In genomic region chr6:140846518-140847277, GRCh38 we compare ENCODE assay signal across 18 cellular contexts.
DNase-seq lines count a peak whose midpoint lies in the region; ATAC-seq and TF ChIP-seq lines count a peak whose summit lies in the region.
"Had no signal": no experiment of that assay in that cellular context is flagged by ENCODE, and none has a peak within 500 bp of the region (broad histone marks: within the 10 kb centered on the region; RNA-seq: fewer than 3 reads in every experiment).

No MANE protein-coding gene starts in this region.

- intact Hi-C loops in psoas muscle (cut with DNase I): no loop called here

- WGBS in SK-N-SH (ENCODE audit: low lambda C conversion rate): 28% methylated on average over 3 of the region's 3 CpGs
- 80 to 89% (median 83%) methylated on average over 3 of the region's 3 CpGs for whole genome bisulfite sequencing in psoas muscle, 3 donors

- peaks cover 12% of the 10 kb centered on the region for H3K9me3 Mint-ChIP-seq in osteocyte (ENCODE audit: unreplicated experiment)
- no peaks in the 10 kb centered on the region for H3K9me3 Mint-ChIP-seq in T-cell
- H3K9me3 Mint-ChIP-seq: activated CD4-positive, alpha-beta memory T cell treated with anti-CD3 and anti-CD28 coated beads for 36 hours; activated T-cell treated with anti-CD3 and anti-CD28 coated beads, Interleukin-2, amount 50 U/mL, for 72 hours; nephron progenitor cell had no signal

- H3K4me2 ChIP-seq in SK-N-SH: peak overlapping the region; percentile 22; the same call in 1 of the 2 replicates
- H3K4me2 ChIP-seq: BLaER1 treated with 17β-estradiol and CSF1 and Interleukin-3, amounts not matched to agents 10 nM and 100 nM had no signal

- CTCF ChIA-PET in SK-N-SH (lab: Yijun Ruan, JAX): no interaction called here
- CTCF ChIA-PET in T-cell (lab: Charles Lee): no interaction called here

- H3K4me3 ChIP-seq in SK-N-SH (ENCODE audit: low read depth in 2 of 2, low read length in 1 of 2): no peak overlapping the region
- H3K4me3 ChIP-seq in fibroblast of mammary gland (ENCODE audit: control insufficient read depth, low read depth, low read length): no peak overlapping the region
- H3K4me3 ChIP-seq in psoas muscle: no peak overlapping the region
- H3K4me3 ChIP-seq: BLaER1 treated with 17β-estradiol and CSF1 and Interleukin-3, amounts not matched to agents 10 nM and 100 nM; colonic mucosa; esophagus squamous epithelium; lung had no signal

- peaks cover 6% of the 10 kb centered on the region for H3K36me3 Mint-ChIP-seq in osteocyte (ENCODE audit: unreplicated experiment)
- no peaks in the 10 kb centered on the region for H3K36me3 Mint-ChIP-seq in T-cell
- H3K36me3 Mint-ChIP-seq: activated CD4-positive, alpha-beta memory T cell treated with anti-CD3 and anti-CD28 coated beads for 36 hours had no signal

- peak overlapping the region; percentile 43; the same call in 1 of the 2 replicates for H2AFZ ChIP-seq in SK-N-SH (ENCODE audit: low read depth)

- peak in 1 of 2 experiments; percentile 88; a peak in 2 of 4 replicates for TF ChIP-seq EP300 in SK-N-SH (IDR thresholded peaks at IDR 0.05; ENCODE audit: borderline replicate concordance in 1 of 2, low read depth in 1 of 2, low read length in 1 of 2)

- no peaks in the 10 kb centered on the region for H4K20me1 ChIP-seq in SK-N-SH (ENCODE audit: insufficient read depth)
- H4K20me1 ChIP-seq: BLaER1 treated with 17β-estradiol and CSF1 and Interleukin-3, amounts not matched to agents 10 nM and 100 nM had no signal

- H3K9me3 ChIP-seq in SK-N-SH (no peaks in the 10 kb centered on the region), psoas muscle (no peaks in the 10 kb centered on the region)
- H3K9me3 ChIP-seq: BLaER1 treated with 17β-estradiol and CSF1 and Interleukin-3, amounts not matched to agents 10 nM and 100 nM; colonic mucosa; esophagus squamous epithelium had no signal

- TF ChIP-seq CTCF in SK-N-SH (IDR thresholded peaks at IDR 0.05) (no peak), fibroblast of mammary gland (conservative IDR thresholded peaks at IDR 0.05; ENCODE audit: control insufficient read depth, insufficient read depth, low read depth, low read length) (no peak), osteocyte (IDR thresholded peaks at IDR 0.05) (no peak), psoas muscle (IDR thresholded peaks at IDR 0.05) (no peak)

- H3K4me3 Mint-ChIP-seq in osteocyte (ENCODE audit: unreplicated experiment): no peak overlapping the region
- H3K4me3 Mint-ChIP-seq in T-cell: no peak overlapping the region
- H3K4me3 Mint-ChIP-seq: activated CD4-positive, alpha-beta memory T cell treated with anti-CD3 and anti-CD28 coated beads for 36 hours; activated T-cell treated with anti-CD3 and anti-CD28 coated beads, Interleukin-2, amount 50 U/mL, for 72 hours; nephron progenitor cell had no signal

- H3K27ac Mint-ChIP-seq in osteocyte (ENCODE audit: unreplicated experiment) (peak overlapping the region; percentile 81), T-cell (no peak overlapping the region)
- H3K27ac Mint-ChIP-seq: activated CD4-positive, alpha-beta memory T cell treated with anti-CD3 and anti-CD28 coated beads for 36 hours; activated T-cell treated with anti-CD3 and anti-CD28 coated beads, Interleukin-2, amount 50 U/mL, for 72 hours; nephron progenitor cell had no signal

- H3K9ac ChIP-seq in SK-N-SH: no peak overlapping the region
- H3K9ac ChIP-seq: BLaER1 treated with 17β-estradiol and CSF1 and Interleukin-3, amounts not matched to agents 10 nM and 100 nM had no signal

- peaks cover 57% of the 10 kb centered on the region for H3F3A ChIP-seq in SK-N-SH (replicated peaks; ENCODE audit: insufficient read depth)

- POLR2A ChIA-PET in SK-N-SH (lab: Yijun Ruan, JAX): no interaction called here
- POLR2A ChIA-PET in T-cell (lab: Charles Lee): no interaction called here

- H3K4me1 ChIP-seq in SK-N-SH (ENCODE audit: control insufficient read depth in 1 of 2, insufficient read depth in 2 of 2, low read depth in 1 of 2, low read length in 1 of 2): peaks cover 0 to 21% of the 10 kb centered on the region in 2 experiments; a peak in 3 of 4 replicates
- H3K4me1 ChIP-seq in psoas muscle: no peaks in the 10 kb centered on the region
- H3K4me1 ChIP-seq: BLaER1 treated with 17β-estradiol and CSF1 and Interleukin-3, amounts not matched to agents 10 nM and 100 nM; colonic mucosa; esophagus squamous epithelium had no signal

- H3K4me1 Mint-ChIP-seq in osteocyte (ENCODE audit: unreplicated experiment): peaks cover 56% of the 10 kb centered on the region
- H3K4me1 Mint-ChIP-seq in T-cell: no peaks in the 10 kb centered on the region
- H3K4me1 Mint-ChIP-seq: nephron progenitor cell had no signal

- peak; percentile 25 for DNase-seq in GM03348 (ENCODE audit: low spot score)
- DNase-seq in SK-N-SH: no peak
- peak; percentile 87 for DNase-seq in fibroblast of mammary gland (ENCODE audit: low read depth)
- DNase-seq in osteocyte (ENCODE audit: extremely low spot score, unreplicated experiment): no peak
- DNase-seq in psoas muscle: no peak
- DNase-seq in inferior parietal cortex (ENCODE audit: extremely low spot score): no peak
- no peak for DNase-seq in T-cell
- DNase-seq: activated CD4-positive, alpha-beta memory T cell treated with anti-CD3 and anti-CD28 coated beads for 36 hours; activated T-cell treated with anti-CD3 and anti-CD28 coated beads, Interleukin-2, amount 50 U/mL, for 72 hours; colonic mucosa; DMS53; esophagus squamous epithelium; NCI-H187 treated with DMSO at 0.1 percent for 48 hours; NCI-H510A; nephron progenitor cell had no signal

- H3K27ac ChIP-seq in SK-N-SH (ENCODE audit: low read depth in 2 of 2, low read length in 1 of 2) (peak overlapping the region; percentile 80 to 90; a peak in 3 of 4 replicates), psoas muscle (no peak overlapping the region)
- H3K27ac ChIP-seq: BLaER1 treated with 17β-estradiol and CSF1 and Interleukin-3, amounts not matched to agents 10 nM and 100 nM; colonic mucosa; esophagus squamous epithelium had no signal

- no peak for TF ChIP-seq RAD21 in SK-N-SH (IDR thresholded peaks at IDR 0.05; ENCODE audit: low read length)

- no peaks in the 10 kb centered on the region for H3K27me3 ChIP-seq in SK-N-SH (ENCODE audit: insufficient read depth)
- no peaks in the 10 kb centered on the region for H3K27me3 ChIP-seq in psoas muscle (ENCODE audit: insufficient read depth in 3 of 3, low read length in 2 of 3)
- H3K27me3 ChIP-seq: BLaER1 treated with 17β-estradiol and CSF1 and Interleukin-3, amounts not matched to agents 10 nM and 100 nM; colonic mucosa; esophagus squamous epithelium had no signal

- ATAC-seq in psoas muscle: no peak
- ATAC-seq in HG03442 (IDR thresholded peaks at IDR 0.05; ENCODE audit: unreplicated experiment): no peak
- no peak for ATAC-seq in T-cell (replicated peaks in 1 of 4)
- ATAC-seq: activated T-cell treated with anti-CD3 and anti-CD28 coated beads, Interleukin-2, amount 50 U/mL, for 72 hours had no signal

- peaks cover 0 to 31% of the 10 kb centered on the region in 2 experiments for H3K36me3 ChIP-seq in SK-N-SH (replicated peaks in 1 of 2; ENCODE audit: control insufficient read depth in 1 of 2, insufficient read depth in 2 of 2, low read length in 1 of 2)
- no peaks in the 10 kb centered on the region for H3K36me3 ChIP-seq in psoas muscle (ENCODE audit: insufficient read depth in 1 of 2, low read depth in 1 of 2)
- H3K36me3 ChIP-seq: BLaER1 treated with 17β-estradiol and CSF1 and Interleukin-3, amounts not matched to agents 10 nM and 100 nM; colonic mucosa; esophagus squamous epithelium had no signal

- H3K79me2 ChIP-seq in SK-N-SH (ENCODE audit: insufficient read depth): peaks cover 12% of the 10 kb centered on the region

- H3K9me2 ChIP-seq in SK-N-SH: no peaks in the 10 kb centered on the region

- no peaks in the 10 kb centered on the region for H3K27me3 Mint-ChIP-seq in osteocyte (ENCODE audit: unreplicated experiment)
- peaks cover 0 to 4% of the 10 kb centered on the region in 2 donors for H3K27me3 Mint-ChIP-seq in T-cell

TF ChIP-seq in SK-N-SH, 30 proteins besides CTCF, POLR2A, EP300 and RAD21 (continues in another document):
- no peak for TF ChIP-seq RCOR1 (IDR thresholded peaks at IDR 0.05; ENCODE audit: low read length)
- peak; percentile 81 for TF ChIP-seq RXRA (IDR thresholded peaks at IDR 0.05; ENCODE audit: borderline replicate concordance, low read depth)
- no peak for TF ChIP-seq ZBTB33 (IDR thresholded peaks at IDR 0.05; ENCODE audit: borderline replicate concordance, low read depth)
- TF ChIP-seq YY1 (IDR thresholded peaks at IDR 0.05; ENCODE audit: low read depth): no peak
- TF ChIP-seq JUND (IDR thresholded peaks at IDR 0.05): peak; percentile 86
- 0 out of 2 replicates have a peak, but pooled peaks have one; percentile 39 for TF ChIP-seq TEAD4 (IDR thresholded peaks at IDR 0.05; ENCODE audit: borderline replicate concordance, insufficient read depth)
- TF ChIP-seq GABPA (IDR thresholded peaks at IDR 0.05; ENCODE audit: low read depth): no peak
- TF ChIP-seq USF2 (IDR thresholded peaks at IDR 0.05; ENCODE audit: borderline replicate concordance, low read depth, low read length): no peak
- TF ChIP-seq MXI1 (IDR thresholded peaks at IDR 0.05; ENCODE audit: low read depth, low read length): no peak
- no peak for TF ChIP-seq CHD2 (IDR thresholded peaks at IDR 0.05; ENCODE audit: low read length, partially characterized antibody)

Comparison
In these comparisons a context has a peak if more than half of its experiments do, and no peak if none do; other contexts are left out.
1. DNase-seq: peak in GM03348 (single experiment) and fibroblast of mammary gland (single experiment); none in SK-N-SH (single experiment), osteocyte (single experiment), psoas muscle (0 of 2), inferior parietal cortex (single experiment) and T-cell (0 of 34).